ENCODE assay signal across 7 cellular contexts in genomic region chr10:109668703-109669102, GRCh38.
"Had no signal": no experiment of that assay in that cellular context is flagged by ENCODE, and none has a peak within 500 bp of the region (broad histone marks: within the 10 kb centered on the region; RNA-seq: fewer than 3 reads in every experiment).

No MANE protein-coding gene starts in this region.

- H3K27ac Mint-ChIP-seq: IgD-negative memory B cell had no signal

- H3K4me2 ChIP-seq: KMS-11 had no signal

- H3K4me3 Mint-ChIP-seq: IgD-negative memory B cell had no signal

- H3K9ac ChIP-seq: KMS-11 had no signal

- H3K4me3 ChIP-seq: K562 had no signal

- FAIRE-seq: HTR-8/SVneo, K562 had no signal

- H3K27ac ChIP-seq: HL-60, KMS-11 had no signal

- H3K4me1 Mint-ChIP-seq: IgD-negative memory B cell had no signal

- H3K27me3 Mint-ChIP-seq: IgD-negative memory B cell had no signal

- ATAC-seq: K562 had no signal

- H3K36me3 Mint-ChIP-seq: IgD-negative memory B cell had no signal

- DNase-seq: KBM-7, KG1 had no signal
